ENCODE assay signal across 17 cellular contexts in the genomic region with DNA sequence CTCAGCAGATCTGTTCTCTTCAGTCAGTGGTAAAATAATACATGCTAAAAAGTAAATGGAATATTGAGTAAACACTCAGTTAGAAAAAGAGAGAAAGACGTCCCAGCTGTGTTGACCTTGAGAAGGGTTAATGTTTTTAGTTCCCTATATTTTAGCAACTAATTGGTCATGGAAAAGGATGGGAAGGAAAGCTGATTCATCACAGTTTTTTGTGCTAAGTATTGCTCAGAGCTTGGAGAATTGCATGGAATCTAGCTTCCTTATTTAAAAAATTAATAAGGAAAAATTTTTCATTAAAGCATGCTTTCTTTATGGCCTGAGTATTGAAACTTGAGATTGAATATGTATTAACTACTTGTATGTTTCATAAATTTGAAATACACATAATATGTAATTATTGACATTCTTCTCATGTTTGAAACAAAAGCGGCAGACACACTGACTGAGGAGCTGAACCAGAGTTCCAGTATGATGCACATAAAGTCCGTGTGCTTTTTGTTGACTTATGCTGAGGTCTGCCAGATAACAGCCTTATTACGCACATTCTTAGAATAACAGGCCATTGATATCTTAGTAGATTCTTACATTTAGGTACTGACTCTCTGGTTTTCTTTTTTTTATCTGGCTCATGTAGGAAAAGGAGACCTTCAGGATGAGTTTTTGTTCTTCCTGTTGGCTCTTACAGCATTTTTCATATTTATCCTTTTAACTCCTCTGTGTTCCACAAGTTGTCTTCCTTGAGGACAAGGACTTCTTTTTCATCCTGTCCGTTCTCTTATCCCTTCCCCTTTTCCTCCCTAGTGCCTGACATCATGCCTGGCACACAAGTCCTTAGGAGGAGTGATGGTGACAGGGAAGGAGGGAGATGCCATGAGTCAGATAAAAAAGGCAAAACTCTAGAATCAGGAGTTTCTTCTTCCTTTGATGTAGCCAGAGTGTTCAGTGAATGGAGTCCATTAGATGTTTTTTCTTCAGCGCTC.
DNase-seq lines count a peak whose midpoint lies in the region; ATAC-seq, FAIRE-seq and TF ChIP-seq lines count a peak whose summit lies in the region.
"Had no signal": no experiment of that assay in that cellular context is flagged by ENCODE, and none has a peak within 500 bp of the region (broad histone marks: within the 10 kb centered on the region; RNA-seq: fewer than 3 reads in every experiment).

No MANE protein-coding gene starts in this region.

- H3K36me3 ChIP-seq in hepatocyte (replicated peaks; ENCODE audit: insufficient read depth, low read depth) = no peaks in the 10 kb centered on the region
- no peaks in the 10 kb centered on the region for H3K36me3 ChIP-seq in small intestine (ENCODE audit: control insufficient read depth in 2 of 2, insufficient read depth in 2 of 2, low read length in 2 of 2)
- no peaks in the 10 kb centered on the region for H3K36me3 ChIP-seq in naive thymus-derived CD4-positive, alpha-beta T cell (ENCODE audit: control insufficient read depth in 2 of 3, insufficient read depth in 3 of 3, low read length in 3 of 3)
- H3K36me3 ChIP-seq: right lobe of liver had no signal

- WGBS in hepatocyte (ENCODE audit: low lambda C conversion rate, missing lambda C conversion rate) = 44% methylated on average over 6 of the region's 6 CpGs
- WGBS in small intestine, 3 donors = 42 to 55% (median 53%) methylated on average over 6 of the region's 6 CpGs

- H3K27ac Mint-ChIP-seq in naive thymus-derived CD4-positive, alpha-beta T cell = no peak overlapping the region
- H3K27ac Mint-ChIP-seq: effector memory CD8-positive, alpha-beta T cell had no signal

- H3K4me2 ChIP-seq in hepatocyte = peak overlapping the region; percentile 46

- ATAC-seq in naive thymus-derived CD4-positive, alpha-beta T cell = no peak
- ATAC-seq: effector memory CD8-positive, alpha-beta T cell; mucosa of descending colon had no signal

- no peaks in the 10 kb centered on the region for H4K20me1 ChIP-seq in hepatocyte (ENCODE audit: insufficient read depth, poor library complexity, severe bottlenecking)

- CTCF ChIA-PET in naive thymus-derived CD4-positive, alpha-beta T cell (lab: Charles Lee) = no interaction called here

- peaks cover 32% of the 10 kb centered on the region for H3K79me2 ChIP-seq in hepatocyte

- DNase-seq in HS-27A (ENCODE audit: low read depth) (peak; percentile 34), astrocyte of the hippocampus (ENCODE audit: low read depth, low spot score) (peak; percentile 71), hepatocyte (ENCODE audit: low spot score) (peak; percentile 44), small intestine (peak; percentile 5), DMS 273 (lab: John Stamatoyannopoulos, UW; ENCODE audit: unreplicated experiment) (no peak), dorsolateral prefrontal cortex (no peak)
- no peak for DNase-seq in naive thymus-derived CD4-positive, alpha-beta T cell
- DNase-seq: activated CD4-positive, alpha-beta T cell treated with anti-CD3 and anti-CD28 coated beads for 48 hours; activated naive CD4-positive, alpha-beta T cell treated with anti-CD3 and anti-CD28 coated beads, Interleukin-2, amount 50 U/mL, for 16 hours; effector memory CD8-positive, alpha-beta T cell; GDM1; mucosa of descending colon; NCI-H2107; right lobe of liver; stimulated activated CD4-positive, alpha-beta T cell treated with anti-CD3 and anti-CD28 coated beads, Interleukin-2, amount 100 ng/mL, for 24 hours had no signal

- peaks cover 0 to 7% (median 0%) of the 10 kb centered on the region in 11 donors for H3K9me3 Mint-ChIP-seq in naive thymus-derived CD4-positive, alpha-beta T cell

- H3K36me3 Mint-ChIP-seq in naive thymus-derived CD4-positive, alpha-beta T cell = no peaks in the 10 kb centered on the region

- H3K27me3 ChIP-seq in hepatocyte (no peaks in the 10 kb centered on the region), small intestine (ENCODE audit: control insufficient read depth in 2 of 2, insufficient read depth in 2 of 2, low read length in 2 of 2) (no peaks in the 10 kb centered on the region), dorsolateral prefrontal cortex (no peaks in the 10 kb centered on the region)
- H3K27me3 ChIP-seq in naive thymus-derived CD4-positive, alpha-beta T cell (ENCODE audit: control insufficient read depth in 2 of 2, insufficient read depth in 2 of 2, low read length in 2 of 2) = no peaks in the 10 kb centered on the region
- H3K27me3 ChIP-seq: right lobe of liver had no signal

- no peak for TF ChIP-seq CTCF in hepatocyte (IDR thresholded peaks at IDR 0.05; ENCODE audit: poor library complexity)
- TF ChIP-seq CTCF in dorsolateral prefrontal cortex (IDR thresholded peaks at IDR 0.05 in 54 of 56, conservative IDR thresholded peaks at IDR 0.05 in 2 of 56; ENCODE audit: low read depth in 1 of 56, partially characterized antibody in 56 of 56) = no peak

- no peak overlapping the region for H3K4me3 Mint-ChIP-seq in naive thymus-derived CD4-positive, alpha-beta T cell
- H3K4me3 Mint-ChIP-seq: effector memory CD8-positive, alpha-beta T cell had no signal

- H3K4me3 ChIP-seq in hepatocyte = no peak overlapping the region
- H3K4me3 ChIP-seq in small intestine (ENCODE audit: low read depth in 1 of 2, low read length in 2 of 2) = no peak overlapping the region
- H3K4me3 ChIP-seq in naive thymus-derived CD4-positive, alpha-beta T cell (ENCODE audit: low read length) = no peak overlapping the region
- H3K4me3 ChIP-seq in dorsolateral prefrontal cortex = no peak overlapping the region
- H3K4me3 ChIP-seq: mucosa of descending colon, right lobe of liver had no signal

- H3K4me1 Mint-ChIP-seq in naive thymus-derived CD4-positive, alpha-beta T cell = no peaks in the 10 kb centered on the region

- no peaks in the 10 kb centered on the region for H3K9me2 ChIP-seq in hepatocyte (replicated peaks; ENCODE audit: insufficient read depth)

- H3K9me3 ChIP-seq in hepatocyte (ENCODE audit: low read depth) = no peaks in the 10 kb centered on the region
- H3K9me3 ChIP-seq in small intestine (ENCODE audit: control insufficient read depth, low read depth) = no peaks in the 10 kb centered on the region
- no peaks in the 10 kb centered on the region for H3K9me3 ChIP-seq in naive thymus-derived CD4-positive, alpha-beta T cell (ENCODE audit: control insufficient read depth in 2 of 3, low read length in 3 of 3)
- H3K9me3 ChIP-seq: mucosa of descending colon, right lobe of liver had no signal

- H3K27ac ChIP-seq in hepatocyte (peak overlapping the region; percentile 64), small intestine (ENCODE audit: low read depth in 1 of 2, low read length in 1 of 2) (no peak overlapping the region), dorsolateral prefrontal cortex (no peak overlapping the region)
- H3K27ac ChIP-seq in naive thymus-derived CD4-positive, alpha-beta T cell (ENCODE audit: low read depth, low read length) = no peak overlapping the region
- H3K27ac ChIP-seq: right lobe of liver had no signal

- POLR2A ChIA-PET in naive thymus-derived CD4-positive, alpha-beta T cell (lab: Charles Lee) = no interaction called here

- intact Hi-C loops in naive thymus-derived CD4-positive, alpha-beta T cell (cut with micrococcal nuclease) = no loop called here
- intact Hi-C loops in dorsolateral prefrontal cortex (cut with DNase I) = no loop called here

- H3K27me3 Mint-ChIP-seq in naive thymus-derived CD4-positive, alpha-beta T cell = no peaks in the 10 kb centered on the region
- H3K27me3 Mint-ChIP-seq: effector memory CD8-positive, alpha-beta T cell had no signal

- H3K4me1 ChIP-seq in hepatocyte (ENCODE audit: insufficient read depth) (peaks cover 19% of the 10 kb centered on the region), small intestine (ENCODE audit: control insufficient read depth in 2 of 2, insufficient read depth in 1 of 2, low read depth in 1 of 2, low read length in 1 of 2) (no peaks in the 10 kb centered on the region)
- H3K4me1 ChIP-seq in naive thymus-derived CD4-positive, alpha-beta T cell (ENCODE audit: control insufficient read depth in 2 of 2, insufficient read depth in 2 of 2, low read length in 2 of 2) = no peaks in the 10 kb centered on the region
- H3K4me1 ChIP-seq: right lobe of liver had no signal

- H2AFZ ChIP-seq in hepatocyte = no peak overlapping the region

- FAIRE-seq in small intestine (lab: Jason Lieb, UNC) = no peak
- FAIRE-seq: GM12891, RCC 7860 had no signal

Comparison
In these comparisons a context has a peak if more than half of its experiments do, and no peak if none do; other contexts are left out.
1. DNase-seq: peak in HS-27A (single experiment), astrocyte of the hippocampus (single experiment), hepatocyte (single experiment) and small intestine (single experiment); none in DMS 273 (single experiment), naive thymus-derived CD4-positive, alpha-beta T cell (0 of 9) and dorsolateral prefrontal cortex (0 of 10).